Comparison of ENCODE assay signal across 16 cellular contexts in the genomic region with DNA sequence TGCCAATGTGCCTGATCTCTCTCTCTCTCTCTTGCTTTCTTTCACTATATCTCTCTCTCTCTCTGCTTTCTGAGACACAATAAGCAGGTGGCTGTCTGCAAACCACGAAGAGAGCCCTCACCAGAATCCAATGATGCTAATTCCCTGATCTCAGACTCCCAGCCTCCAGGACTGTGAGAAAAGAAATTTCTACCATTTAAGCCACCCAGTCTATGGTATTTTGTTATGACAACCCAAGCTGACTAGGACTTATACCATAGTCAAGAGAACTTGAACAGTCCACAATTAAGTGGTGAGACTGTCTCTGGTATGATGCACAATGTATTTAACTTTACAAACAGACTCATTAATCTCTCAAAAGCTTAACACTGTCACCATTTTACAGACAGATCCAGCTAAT.
"Had no signal": no experiment of that assay in that cellular context is flagged by ENCODE, and none has a peak within 500 bp of the region (broad histone marks: within the 10 kb centered on the region; RNA-seq: fewer than 3 reads in every experiment).

No MANE protein-coding gene starts in this region.

- DNase-seq: activated CD4-positive, alpha-beta T cell treated with anti-CD3 and anti-CD28 coated beads, Interleukin-2, amount 50 U/mL, for 1 hour; activated CD4-positive, CD25-positive, alpha-beta regulatory T cell treated with anti-CD3 and anti-CD28 coated beads, Interleukin-2, amount 50 U/mL, for 72 hours; activated CD8-positive, alpha-beta T cell treated with anti-CD3 and anti-CD28 coated beads, Interleukin-2, amount 10 ng/mL, durations not matched to agents 7 days and 5 days; activated gamma-delta T cell treated with Interleukin-2 at 50 U/mL for 16 hours; aorta; kidney; retina; sigmoid colon; stimulated activated CD4-positive, alpha-beta T cell treated with anti-CD3 and anti-CD28 coated beads, Interleukin-2, amount 100 ng/mL, for 48 hours; stimulated activated CD8-positive, alpha-beta memory T cell treated with anti-CD3 and anti-CD28 coated beads, Interleukin-4, amount 100 ng/mL, for 48 hours; stimulated activated naive CD4-positive, alpha-beta T cell; testis; trophoblast cell; uterus had no signal

- ATAC-seq: activated CD8-positive, alpha-beta T cell treated with anti-CD3 and anti-CD28 coated beads, Interleukin-2, amount 10 ng/mL, durations not matched to agents 7 days and 5 days; natural killer cell treated with Interleukin-12 subunit alpha and Interleukin-12 subunit beta and Interleukin-15 and Interleukin-18, amount 100 ng/mL, for 72 hours had no signal

- H3K27ac ChIP-seq: sigmoid colon, testis, uterus had no signal

- H3K27me3 ChIP-seq: sigmoid colon, testis, uterus had no signal

- H3K4me3 ChIP-seq: lung, sigmoid colon, testis, uterus had no signal

- H3K9me3 ChIP-seq: sigmoid colon, testis, uterus had no signal

- H3K4me1 ChIP-seq: uterus had no signal

- H3K36me3 ChIP-seq: sigmoid colon, uterus had no signal
